Comparison of ENCODE assay signal across 8 cellular contexts in the genomic region with DNA sequence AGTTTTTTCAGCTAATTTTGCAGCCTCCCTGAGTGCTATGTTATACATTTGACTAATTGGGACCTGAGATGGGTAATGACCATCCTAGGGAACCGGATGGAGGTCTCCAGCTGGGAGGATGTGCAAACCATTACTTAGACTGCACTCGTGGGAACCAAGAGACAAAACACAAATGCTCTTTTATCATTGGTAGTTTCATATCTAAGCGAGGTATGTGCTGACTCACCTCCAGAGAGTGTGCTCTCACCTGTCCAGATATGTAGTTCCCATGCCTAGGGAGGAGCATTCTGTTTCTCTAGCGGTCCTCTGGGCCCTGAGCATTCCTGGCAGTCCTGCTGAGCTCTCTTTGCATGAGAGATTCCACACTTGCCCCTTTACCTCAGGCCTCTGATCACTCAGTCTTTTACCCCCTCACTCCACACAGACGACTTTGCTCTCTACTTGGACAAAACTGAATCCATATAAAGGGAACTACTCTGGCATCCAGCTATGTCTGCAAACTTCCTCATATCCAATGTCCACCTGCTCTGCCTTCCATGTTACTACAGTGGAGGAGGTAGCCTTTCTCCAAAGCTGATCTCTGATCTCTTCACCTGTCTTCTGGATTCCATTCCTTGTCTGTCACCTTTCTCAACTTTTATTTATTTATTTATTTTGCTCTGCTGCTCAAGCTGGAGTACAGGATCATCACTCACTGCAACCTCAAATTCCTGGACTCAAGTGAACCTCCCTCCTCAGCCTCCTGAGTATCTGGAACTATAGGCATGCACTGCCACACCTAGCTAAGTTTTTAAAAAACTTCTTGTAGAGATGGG.
A peak's percentile ranks its signal among the peaks of the same experiment; 100 is the strongest.
DNase-seq lines count a peak whose midpoint lies in the region; ATAC-seq and TF ChIP-seq lines count a peak whose summit lies in the region.

No MANE protein-coding gene starts in this region.

- no peak for TF ChIP-seq CTCF in kidney epithelial cell (IDR thresholded peaks at IDR 0.05; ENCODE audit: insufficient read depth, low read length, poor library complexity, severe bottlenecking)

- peak; percentile 29 for DNase-seq in kidney epithelial cell (ENCODE audit: low read depth)
- DNase-seq in germinal center (ENCODE audit: low spot score) = no peak
- DNase-seq in stimulated activated CD4-positive, alpha-beta T cell treated with anti-CD3 and anti-CD28 coated beads, Interleukin-4, amount 100 ng/mL, for 1 hour = no peak
- no peak for DNase-seq in NOMO-1 treated with DMSO at 0.1 percent for 48 hours (lab: John Stamatoyannopoulos, UW; ENCODE audit: unreplicated experiment)
- no peak for DNase-seq in Ammon's horn (ENCODE audit: low spot score)

- no peaks in the 10 kb centered on the region for H3K27me3 ChIP-seq in kidney epithelial cell (ENCODE audit: control insufficient read depth, insufficient read depth, low read length)

- ATAC-seq in GM18520 (IDR thresholded peaks at IDR 0.05; ENCODE audit: unreplicated experiment) = peak; percentile 74
- peak; percentile 70 for ATAC-seq in GM21737 (IDR thresholded peaks at IDR 0.05; ENCODE audit: unreplicated experiment)
- peak; percentile 81 for ATAC-seq in HG03571 (IDR thresholded peaks at IDR 0.05; ENCODE audit: unreplicated experiment)

- H3K36me3 ChIP-seq in kidney epithelial cell (ENCODE audit: control insufficient read depth, insufficient read depth, low read length) = peaks cover 2% of the 10 kb centered on the region

- H3K4me3 ChIP-seq in kidney epithelial cell (ENCODE audit: low read depth, low read length) = no peak overlapping the region
